In genomic region chr9:14086495-14086894, GRCh38 we compare ENCODE assay signal across 33 cellular contexts.
"Had no signal": no experiment of that assay in that cellular context is flagged by ENCODE, and none has a peak within 500 bp of the region (broad histone marks: within the 10 kb centered on the region; RNA-seq: fewer than 3 reads in every experiment).

No MANE protein-coding gene starts in this region.

- H3K27me3 ChIP-seq: MG63 had no signal

- H3K4me3 ChIP-seq: MG63 had no signal

- H3K9me3 ChIP-seq: MG63 had no signal

- DNase-seq: Karpas-422, Kasumi-1, MG63, MM.1S, MV-4-11, NCI-H1048, NCI-H1092, NCI-H1092 treated with DMSO at 0.1 percent for 48 hours, NCI-H1105, NCI-H1105 treated with DMSO at 0.1 percent for 48 hours, NCI-H1417 treated with DMSO at 0.1 percent for 48 hours, NCI-H1436, NCI-H1436 treated with DMSO at 0.1 percent for 48 hours, NCI-H146, NCI-H1694, NCI-H1694 treated with DMSO at 0.1 percent for 48 hours, NCI-H187, NCI-H187 treated with DMSO at 0.1 percent for 48 hours, NCI-H1930, NCI-H2029, NCI-H2029 treated with DMSO at 0.1 percent for 48 hours, NCI-H2081 treated with DMSO at 0.1 percent for 48 hours, NCI-H2107, NCI-H2171, NCI-H2171 treated with DMSO at 0.1 percent for 48 hours, NCI-H2227 treated with DMSO at 0.1 percent for 48 hours, NCI-H226, NCI-H345, NCI-H446, NCI-H446 treated with DMSO at 0.1 percent for 48 hours, NCI-H510A, NCI-H510A treated with DMSO at 0.1 percent for 48 hours, NCI-H524 had no signal
